16 cellular contexts compared by ENCODE assay signal in genomic region chr2:196208915-196209314, GRCh38. TPM values are rescaled to one million over a fixed set of nuclear protein-coding genes. Genes with fewer than 3 reads are reported as not detected.
DNase-seq lines count a peak whose midpoint lies in the region; ATAC-seq and TF ChIP-seq lines count a peak whose summit lies in the region.
"Had no signal": no experiment of that assay in that cellular context is flagged by ENCODE, and none has a peak within 500 bp of the region (broad histone marks: within the 10 kb centered on the region; RNA-seq: fewer than 3 reads in every experiment).

No MANE protein-coding gene starts in this region.

- H3K4me3 Mint-ChIP-seq in activated naive CD8-positive, alpha-beta T cell: no peak overlapping the region
- H3K4me3 Mint-ChIP-seq in activated naive CD8-positive, alpha-beta T cell treated with anti-CD3 and anti-CD28 coated beads for 36 hours: no peak overlapping the region
- H3K4me3 Mint-ChIP-seq in immature natural killer cell (peak overlapping the region in 2 of 5 donors; percentile 15 to 22), progenitor cell of endocrine pancreas (ENCODE audit: low read depth) (no peak overlapping the region)
- H3K4me3 Mint-ChIP-seq: HFFc6 had no signal

- H3K4me1 Mint-ChIP-seq in activated naive CD8-positive, alpha-beta T cell (ENCODE audit: low read depth): peaks cover 64% of the 10 kb centered on the region
- H3K4me1 Mint-ChIP-seq in activated naive CD8-positive, alpha-beta T cell treated with anti-CD3 and anti-CD28 coated beads for 36 hours: peaks cover 62% of the 10 kb centered on the region
- H3K4me1 Mint-ChIP-seq in immature natural killer cell (peaks cover 36 to 43% of the 10 kb centered on the region in 2 donors), progenitor cell of endocrine pancreas (ENCODE audit: low read depth) (no peaks in the 10 kb centered on the region)

- H3K27ac ChIP-seq in OCI-LY1 (ENCODE audit: low read depth, low read length, poor library complexity, severe bottlenecking) (peak overlapping the region; percentile 53), upper lobe of left lung (peak overlapping the region in 3 of 4 donors; percentile 22 to 82 (median 63)), coronary artery (no peak overlapping the region)
- H3K27ac ChIP-seq: adrenal gland, colonic mucosa, vagina had no signal

- H3K9me2 ChIP-seq in OCI-LY1 (ENCODE audit: low read depth, low read length): no peaks in the 10 kb centered on the region

- WGBS in upper lobe of left lung, 2 donors: 76 to 86% methylated on average over 1 of the region's 1 CpG

- no peaks in the 10 kb centered on the region for H3K79me2 ChIP-seq in OCI-LY1 (ENCODE audit: insufficient read depth, low read length)

- H2AFZ ChIP-seq in OCI-LY1 (ENCODE audit: low read length): no peak overlapping the region

- TF ChIP-seq CTCF in OCI-LY1 (IDR thresholded peaks at IDR 0.05; ENCODE audit: low read length) (no peak), upper lobe of left lung (IDR thresholded peaks at IDR 0.05) (no peak), progenitor cell of endocrine pancreas (IDR thresholded peaks at IDR 0.05; ENCODE audit: unreplicated experiment) (no peak), coronary artery (IDR thresholded peaks at IDR 0.05) (no peak)

- H3K9me3 ChIP-seq in OCI-LY1 (ENCODE audit: low read length) (no peaks in the 10 kb centered on the region), upper lobe of left lung (no peaks in the 10 kb centered on the region)
- H3K9me3 ChIP-seq: adrenal gland, colonic mucosa, vagina had no signal

- DNase-seq in activated naive CD8-positive, alpha-beta T cell treated with anti-CD3 and anti-CD28 coated beads for 36 hours: no peak
- DNase-seq in immature natural killer cell: no peak
- peak in 1 of 2 donors; percentile 70 for DNase-seq in upper lobe of left lung
- DNase-seq in progenitor cell of endocrine pancreas (ENCODE audit: low spot score, unreplicated experiment): no peak
- no peak for DNase-seq in epidermal melanocyte (ENCODE audit: insufficient read length, low spot score)
- DNase-seq in coronary artery (ENCODE audit: low spot score): no peak
- DNase-seq: adrenal gland; colonic mucosa; HFFc6; NCI-H446 treated with DMSO at 0.1 percent for 48 hours; retina; RPMI8226; stimulated activated CD4-positive, alpha-beta T cell treated with anti-CD3 and anti-CD28 coated beads, Interleukin-2, amount 100 ng/mL, for 24 hours had no signal

- no peaks in the 10 kb centered on the region for H3K9me3 Mint-ChIP-seq in activated naive CD8-positive, alpha-beta T cell (ENCODE audit: low read depth)
- H3K9me3 Mint-ChIP-seq in activated naive CD8-positive, alpha-beta T cell treated with anti-CD3 and anti-CD28 coated beads for 36 hours: peaks cover 10% of the 10 kb centered on the region
- H3K9me3 Mint-ChIP-seq in immature natural killer cell (peaks cover 0 to 2% (median 0%) of the 10 kb centered on the region in 6 donors), progenitor cell of endocrine pancreas (ENCODE audit: low read depth) (peaks cover 3% of the 10 kb centered on the region)
- H3K9me3 Mint-ChIP-seq: HFFc6 had no signal

- H3K36me3 Mint-ChIP-seq in activated naive CD8-positive, alpha-beta T cell: peaks cover 5% of the 10 kb centered on the region
- H3K36me3 Mint-ChIP-seq in activated naive CD8-positive, alpha-beta T cell treated with anti-CD3 and anti-CD28 coated beads for 36 hours: peaks cover 19% of the 10 kb centered on the region
- H3K36me3 Mint-ChIP-seq in immature natural killer cell: no peaks in the 10 kb centered on the region
- H3K36me3 Mint-ChIP-seq in progenitor cell of endocrine pancreas (ENCODE audit: insufficient read depth): peaks cover 11% of the 10 kb centered on the region

- peak; percentile 39 to 83 for ATAC-seq in upper lobe of left lung (ENCODE audit: low FRiP score in 2 of 2)

- no peaks in the 10 kb centered on the region for H4K20me1 ChIP-seq in OCI-LY1 (ENCODE audit: insufficient read depth, low read length)

- no peak overlapping the region for H3K4me2 ChIP-seq in OCI-LY1 (ENCODE audit: low read length)

- H3K36me3 ChIP-seq in OCI-LY1 (ENCODE audit: insufficient read depth, low read length): no peaks in the 10 kb centered on the region
- H3K36me3 ChIP-seq in upper lobe of left lung: peaks cover 0 to 40% (median 2%) of the 10 kb centered on the region in 4 donors
- H3K36me3 ChIP-seq: adrenal gland, colonic mucosa, vagina had no signal

- H3K27me3 Mint-ChIP-seq in activated naive CD8-positive, alpha-beta T cell: no peaks in the 10 kb centered on the region
- H3K27me3 Mint-ChIP-seq in activated naive CD8-positive, alpha-beta T cell treated with anti-CD3 and anti-CD28 coated beads for 36 hours: no peaks in the 10 kb centered on the region
- H3K27me3 Mint-ChIP-seq in immature natural killer cell (ENCODE audit: low read depth in 3 of 3): peaks cover 4 to 9% (median 6%) of the 10 kb centered on the region in 3 donors
- no peaks in the 10 kb centered on the region for H3K27me3 Mint-ChIP-seq in progenitor cell of endocrine pancreas

- H3K9ac ChIP-seq in OCI-LY1 (ENCODE audit: low read length): no peak overlapping the region

- H3K4me3 ChIP-seq in OCI-LY1 (ENCODE audit: low read depth, low read length, poor library complexity, severe bottlenecking) (no peak overlapping the region), upper lobe of left lung (no peak overlapping the region), coronary artery (no peak overlapping the region)
- H3K4me3 ChIP-seq: adrenal gland, colonic mucosa, vagina had no signal

- no peaks in the 10 kb centered on the region for H3F3A ChIP-seq in OCI-LY1 (ENCODE audit: insufficient read depth, low read length)

- TF ChIP-seq POLR2A in upper lobe of left lung (IDR thresholded peaks at IDR 0.05): no peak

- TF ChIP-seq EP300 in upper lobe of left lung (IDR thresholded peaks at IDR 0.05): peak in 2 of 4 donors; percentile 22 to 41

- H3K27ac Mint-ChIP-seq in activated naive CD8-positive, alpha-beta T cell: peak overlapping the region; percentile 72
- no peak overlapping the region for H3K27ac Mint-ChIP-seq in activated naive CD8-positive, alpha-beta T cell treated with anti-CD3 and anti-CD28 coated beads for 36 hours
- H3K27ac Mint-ChIP-seq in immature natural killer cell (peak overlapping the region; percentile 1 to 90 (median 74)), progenitor cell of endocrine pancreas (no peak overlapping the region)
- H3K27ac Mint-ChIP-seq: HFFc6 had no signal

- H3K27me3 ChIP-seq in OCI-LY1 (ENCODE audit: insufficient read depth, low read length) (no peaks in the 10 kb centered on the region), upper lobe of left lung (no peaks in the 10 kb centered on the region)
- H3K27me3 ChIP-seq: adrenal gland, colonic mucosa, vagina had no signal

- H3K4me1 ChIP-seq in OCI-LY1 (ENCODE audit: insufficient read depth, low read length, severe bottlenecking) (peaks cover 39% of the 10 kb centered on the region), upper lobe of left lung (peaks cover 0 to 33% (median 25%) of the 10 kb centered on the region in 4 donors)
- H3K4me1 ChIP-seq: colonic mucosa had no signal

RNA-seq across cellular contexts. Expression of gene STK17B, which starts 37.5 kb away (rescaled TPM):
- 100 to 1,000 TPM; 151 to 157 TPM for total RNA-seq in activated naive CD8-positive, alpha-beta T cell treated with anti-CD3 and anti-CD28 coated beads for 36 hours
- 10 to 100 TPM; 45.8 to 68.1 (median 68.0) TPM for polyA plus RNA-seq in immature natural killer cell
- total RNA-seq in upper lobe of left lung (100 to 1,000 TPM in 1 of 6 donors, 10 to 100 TPM in 5; 19.3 to 120 (median 53.4) TPM), progenitor cell of endocrine pancreas (3.4 and 3.6 TPM in 2 replicates)

Comparison
In these comparisons a context has a peak if more than half of its experiments do, and no peak if none do; other contexts are left out.
1. H3K27ac Mint-ChIP-seq: peak in activated naive CD8-positive, alpha-beta T cell (single experiment) and immature natural killer cell (6 of 6); none in activated naive CD8-positive, alpha-beta T cell treated with anti-CD3 and anti-CD28 coated beads for 36 hours (single experiment) and progenitor cell of endocrine pancreas (single experiment).
2. H3K27ac ChIP-seq: peak in OCI-LY1 (single experiment) and upper lobe of left lung (3 of 4); none in coronary artery (0 of 2).